ENCODE assay signal across 28 cellular contexts in genomic region chr11:33770236-33770635, GRCh38. TPM values are rescaled to one million over a fixed set of nuclear protein-coding genes. Genes with fewer than 3 reads are reported as not detected.
DNase-seq lines count a peak whose midpoint lies in the region; ATAC-seq, FAIRE-seq and TF ChIP-seq lines count a peak whose summit lies in the region.
"Had no signal": no experiment of that assay in that cellular context is flagged by ENCODE, and none has a peak within 500 bp of the region (broad histone marks: within the 10 kb centered on the region; RNA-seq: fewer than 3 reads in every experiment).

No MANE protein-coding gene starts in this region.

- BruUV-seq in mammary epithelial cell (replicated peaks; lab: Mats Ljungman, UMichigan) (no TSS peak), MCF 10A (replicated peaks; lab: Mats Ljungman, UMichigan) (no TSS peak)

- no peak overlapping the region for H3K4me3 ChIP-seq in mammary epithelial cell (replicated peaks in 1 of 3; ENCODE audit: insufficient read depth in 1 of 3, low read depth in 2 of 3, low read length in 3 of 3)
- no peak overlapping the region for H3K4me3 ChIP-seq in kidney (ENCODE audit: low read length in 2 of 2)
- H3K4me3 ChIP-seq in smooth muscle cell = no peak overlapping the region
- no peak overlapping the region for H3K4me3 ChIP-seq in vagina
- no peak overlapping the region for H3K4me3 ChIP-seq in colonic mucosa
- H3K4me3 ChIP-seq: BLaER1, HAP-1, SK-N-MC had no signal

- dilution Hi-C loops in mammary epithelial cell (cut with HindIII; ENCODE audit: low sequenced_read_pairs) = no loop called here

- in situ Hi-C loops in mammary epithelial cell (cut with MboI; ENCODE audit: low sequenced_read_pairs in 2 of 2) = no loop called here

- H4K20me1 ChIP-seq in mammary epithelial cell (ENCODE audit: insufficient read depth, low read length) (no peaks in the 10 kb centered on the region), smooth muscle cell (ENCODE audit: low read depth) (peaks cover 36% of the 10 kb centered on the region)

- H3K36me3 ChIP-seq in mammary epithelial cell (ENCODE audit: insufficient read depth, low read length) = peaks cover 9% of the 10 kb centered on the region
- peaks cover 21 to 25% of the 10 kb centered on the region in 2 donors for H3K36me3 ChIP-seq in kidney (ENCODE audit: control insufficient read depth in 1 of 2, insufficient read depth in 2 of 2, low read length in 2 of 2)
- H3K36me3 ChIP-seq in smooth muscle cell (ENCODE audit: low read depth) = peaks cover 11% of the 10 kb centered on the region
- peaks cover 0 to 47% of the 10 kb centered on the region in 2 donors for H3K36me3 ChIP-seq in vagina
- no peaks in the 10 kb centered on the region for H3K36me3 ChIP-seq in colonic mucosa

- H2AFZ ChIP-seq in mammary epithelial cell (ENCODE audit: low read depth, low read length) (no peak overlapping the region), smooth muscle cell (ENCODE audit: low read depth) (no peak overlapping the region)

- H3K4me3 Mint-ChIP-seq in MCF 10A (ENCODE audit: unreplicated experiment) = no peak overlapping the region
- no peak overlapping the region for H3K4me3 Mint-ChIP-seq in activated T-helper 17 cell treated with anti-CD3 and anti-CD28 coated beads, Interleukin-2, amount 50 U/mL, for 72 hours

- H3K27ac Mint-ChIP-seq in MCF 10A (ENCODE audit: low read depth, unreplicated experiment) = no peak overlapping the region
- H3K27ac Mint-ChIP-seq in activated T-helper 17 cell treated with anti-CD3 and anti-CD28 coated beads, Interleukin-2, amount 50 U/mL, for 72 hours = peak overlapping the region; percentile 13
- H3K27ac Mint-ChIP-seq: CD4-positive, CD25-positive, alpha-beta regulatory T cell had no signal

- H3K4me1 Mint-ChIP-seq in MCF 10A (ENCODE audit: insufficient read depth, unreplicated experiment) = peaks cover 25% of the 10 kb centered on the region
- peaks cover 24% of the 10 kb centered on the region for H3K4me1 Mint-ChIP-seq in activated T-helper 17 cell treated with anti-CD3 and anti-CD28 coated beads, Interleukin-2, amount 50 U/mL, for 72 hours

- 100% methylated on average over 2 of the region's 2 CpGs for WGBS in mammary epithelial cell (ENCODE audit: low coverage, missing lambda C conversion rate)
- WGBS in smooth muscle cell (ENCODE audit: low lambda C conversion rate) = 81% methylated on average over 2 of the region's 2 CpGs

- TF ChIP-seq POLR2A in vagina (IDR thresholded peaks at IDR 0.05) = no peak

- POLR2A ChIA-PET in MCF 10A (lab: Yijun Ruan, JAX) = no interaction called here

- H3K36me3 Mint-ChIP-seq in MCF 10A (ENCODE audit: insufficient read depth, unreplicated experiment) = peaks cover 42% of the 10 kb centered on the region
- peaks cover 52% of the 10 kb centered on the region for H3K36me3 Mint-ChIP-seq in activated T-helper 17 cell treated with anti-CD3 and anti-CD28 coated beads, Interleukin-2, amount 50 U/mL, for 72 hours (ENCODE audit: low read depth)

- H3K9me3 ChIP-seq in mammary epithelial cell (replicated peaks; ENCODE audit: insufficient read depth, low read length) = no peaks in the 10 kb centered on the region
- H3K9me3 ChIP-seq in kidney (ENCODE audit: control insufficient read depth in 1 of 2, low read length in 2 of 2) = no peaks in the 10 kb centered on the region
- no peaks in the 10 kb centered on the region for H3K9me3 ChIP-seq in smooth muscle cell (replicated peaks; ENCODE audit: low read depth)
- H3K9me3 ChIP-seq in vagina = no peaks in the 10 kb centered on the region
- H3K9me3 ChIP-seq in colonic mucosa = no peaks in the 10 kb centered on the region
- H3K9me3 ChIP-seq: BLaER1, HAP-1 had no signal

- no peak for ATAC-seq in activated T-helper 17 cell treated with anti-CD3 and anti-CD28 coated beads, Interleukin-2, amount 50 U/mL, for 72 hours (replicated peaks)

- FAIRE-seq in kidney (lab: Jason Lieb, UNC) = peak; percentile 56
- FAIRE-seq: A204.1, GM12892 had no signal

- no peaks in the 10 kb centered on the region for H3F3A ChIP-seq in smooth muscle cell (ENCODE audit: low read depth)

- peaks cover 42% of the 10 kb centered on the region for H3K79me2 ChIP-seq in mammary epithelial cell (ENCODE audit: insufficient read depth, low read length)
- peaks cover 28% of the 10 kb centered on the region for H3K79me2 ChIP-seq in smooth muscle cell (ENCODE audit: low read depth)

- CTCF ChIA-PET in mammary epithelial cell (lab: Charles Lee; ENCODE audit: low non-redundant PET) = no interaction called here
- CTCF ChIA-PET in MCF 10A (lab: Yijun Ruan, JAX) = interaction anchor here (0.7 kb wide), 1 partner anchor 28 kb away, joined by 4 read pairs; no protein-coding TSS in a partner anchor

- no peaks in the 10 kb centered on the region for H3K27me3 Mint-ChIP-seq in MCF 10A (ENCODE audit: insufficient read depth, unreplicated experiment)
- H3K27me3 Mint-ChIP-seq in activated T-helper 17 cell treated with anti-CD3 and anti-CD28 coated beads, Interleukin-2, amount 50 U/mL, for 72 hours = no peaks in the 10 kb centered on the region

- no peaks in the 10 kb centered on the region for H3K9me3 Mint-ChIP-seq in MCF 10A (ENCODE audit: unreplicated experiment)
- H3K9me3 Mint-ChIP-seq in activated T-helper 17 cell treated with anti-CD3 and anti-CD28 coated beads, Interleukin-2, amount 50 U/mL, for 72 hours = no peaks in the 10 kb centered on the region
- H3K9me3 Mint-ChIP-seq: CD4-positive, CD25-positive, alpha-beta regulatory T cell had no signal

- H3K4me1 ChIP-seq in mammary epithelial cell (ENCODE audit: insufficient read depth, low read length) (peaks cover 37% of the 10 kb centered on the region), kidney (ENCODE audit: control insufficient read depth in 1 of 2, insufficient read depth in 1 of 2, low read depth in 1 of 2, low read length in 2 of 2) (peaks cover 10 to 16% of the 10 kb centered on the region in 2 donors), smooth muscle cell (ENCODE audit: low read depth) (no peaks in the 10 kb centered on the region), vagina (peaks cover 35% of the 10 kb centered on the region), colonic mucosa (no peaks in the 10 kb centered on the region)

- TF ChIP-seq CTCF in mammary epithelial cell (conservative IDR thresholded peaks at IDR 0.05 in 1 of 2, IDR thresholded peaks at IDR 0.05 in 1 of 2; ENCODE audit: extremely low read depth in 1 of 2, insufficient read depth in 1 of 2, low read depth in 1 of 2, low read length in 2 of 2) (no peak), MCF 10A (IDR thresholded peaks at IDR 0.05; ENCODE audit: unreplicated experiment) (no peak), kidney (IDR thresholded peaks at IDR 0.05; ENCODE audit: borderline replicate concordance, extremely low read depth, insufficient read depth) (no peak), smooth muscle cell (IDR thresholded peaks at IDR 0.05; ENCODE audit: borderline replicate concordance, insufficient read depth, poor library complexity, severe bottlenecking) (no peak), vagina (IDR thresholded peaks at IDR 0.05) (no peak), colonic mucosa (IDR thresholded peaks at IDR 0.05) (no peak)

- DNase-seq in mammary epithelial cell (no peak), MCF 10A (ENCODE audit: unreplicated experiment) (no peak), kidney (no peak), smooth muscle cell (lab: John Stamatoyannopoulos, UW; ENCODE audit: unreplicated experiment) (no peak), vagina (ENCODE audit: extremely low spot score in 2 of 2) (no peak), DMS153 (lab: John Stamatoyannopoulos, UW) (no peak), colonic mucosa (no peak)
- DNase-seq: CD4-positive, CD25-positive, alpha-beta regulatory T cell; COR-L47; DMS79; GDM1; GOT3; IMR-90; KG1; NCI-H1048; NCI-H1417; NCI-H1694; NCI-H2029 treated with DMSO at 0.1 percent for 48 hours; NCI-H2227 treated with DMSO at 0.1 percent for 48 hours; NCI-H526 treated with DMSO at 0.1 percent for 48 hours; RPMI8226; SHP77 had no signal

- H3K9ac ChIP-seq in mammary epithelial cell (ENCODE audit: insufficient read depth, low read length) (no peak overlapping the region), kidney (ENCODE audit: low read length in 2 of 2) (no peak overlapping the region), smooth muscle cell (ENCODE audit: low read depth) (peak overlapping the region; percentile 48), colonic mucosa (ENCODE audit: low read depth in 2 of 2, low read length in 2 of 2) (no peak overlapping the region)
- H3K9ac ChIP-seq: BLaER1 had no signal

- H3K4me2 ChIP-seq in mammary epithelial cell (ENCODE audit: insufficient read depth, low read depth, low read length) (no peak overlapping the region), smooth muscle cell (no peak overlapping the region)
- H3K4me2 ChIP-seq: BLaER1 had no signal

- no peaks in the 10 kb centered on the region for H3K27me3 ChIP-seq in mammary epithelial cell (ENCODE audit: insufficient read depth, low read length)
- no peaks in the 10 kb centered on the region for H3K27me3 ChIP-seq in smooth muscle cell (ENCODE audit: low read depth)
- H3K27me3 ChIP-seq in vagina = no peaks in the 10 kb centered on the region
- no peaks in the 10 kb centered on the region for H3K27me3 ChIP-seq in colonic mucosa

- H3K27ac ChIP-seq in mammary epithelial cell (ENCODE audit: insufficient read depth, low read depth, low read length) = peak overlapping the region; percentile 71
- H3K27ac ChIP-seq in kidney (ENCODE audit: low read depth in 2 of 2, low read length in 2 of 2) = no peak overlapping the region
- H3K27ac ChIP-seq in smooth muscle cell (ENCODE audit: low read depth) = peak overlapping the region; percentile 81
- H3K27ac ChIP-seq in vagina = no peak overlapping the region
- H3K27ac ChIP-seq in colonic mucosa = no peak overlapping the region
- H3K27ac ChIP-seq: BLaER1, SK-N-MC had no signal

- intact Hi-C loops in mammary epithelial cell (cut with micrococcal nuclease) (no loop called here), MCF 10A (cut with micrococcal nuclease) (no loop called here), kidney (cut with DNase I) (no loop called here), vagina (cut with DNase I) (no loop called here), colonic mucosa (cut with DNase I) (no loop called here)

RNA-seq across cellular contexts. Expression of gene FBXO3, which starts 4.1 kb away (rescaled TPM):
- total RNA-seq in mammary epithelial cell = 10 to 100 TPM; 27.6 to 44.8 TPM
- 33.0 TPM for polyA plus RNA-seq in mammary epithelial cell
- 44.2 TPM for polyA minus RNA-seq in mammary epithelial cell
- total RNA-seq in MCF 10A (2022) = 20.1 and 22.7 TPM in 2 replicates
- total RNA-seq in activated T-helper 17 cell treated with anti-CD3 and anti-CD28 coated beads, Interleukin-2, amount 50 U/mL, for 72 hours = 10 to 100 TPM; 13.4 to 14.0 TPM
- total RNA-seq in kidney = 40.4 TPM
- 27.5 TPM for polyA plus RNA-seq in kidney (ENCODE audit: insufficient read depth, low read depth, low replicate concordance)
- total RNA-seq in smooth muscle cell = 49.3 and 63.6 TPM in 2 replicates
- 28.8 and 38.5 TPM in 2 replicates for polyA plus RNA-seq in smooth muscle cell
- 29.7 TPM for total RNA-seq in vagina
- 10 to 100 TPM; 30.0 to 36.9 TPM for total RNA-seq in colonic mucosa

RNA-seq across cellular contexts. Expression of gene CD59, which starts 34.0 kb away (rescaled TPM):
- total RNA-seq in mammary epithelial cell (1,000 to 10,000 TPM; 1,038 to 1,326 TPM), MCF 10A (2022) (597 and 618 TPM in 2 replicates), kidney (1,010 TPM), smooth muscle cell (504 and 563 TPM in 2 replicates), vagina (272 TPM), colonic mucosa (100 to 1,000 TPM; 268 to 399 TPM)
- polyA plus RNA-seq in mammary epithelial cell (1,397 TPM), kidney (ENCODE audit: insufficient read depth, low read depth, low replicate concordance) (559 TPM), smooth muscle cell (291 and 418 TPM in 2 replicates)
- 796 TPM for polyA minus RNA-seq in mammary epithelial cell
- 100 to 1,000 TPM in 1 of 2 donors, 10 to 100 TPM in 1; 78.1 to 147 TPM for total RNA-seq in activated T-helper 17 cell treated with anti-CD3 and anti-CD28 coated beads, Interleukin-2, amount 50 U/mL, for 72 hours

Comparison
In these comparisons a context has a peak if more than half of its experiments do, and no peak if none do; other contexts are left out.
1. H3K27ac ChIP-seq: peak in mammary epithelial cell (single experiment) and smooth muscle cell (single experiment); none in kidney (0 of 2), vagina (single experiment) and colonic mucosa (single experiment).